In genomic region chr10:104201636-104202035, GRCh38 we compare ENCODE assay signal across 1 cellular context.
TF ChIP-seq lines count a peak whose summit lies in the region.

No MANE protein-coding gene starts in this region.

TF ChIP-seq in SK-N-SH treated with all-trans-retinoic acid at 6 μM for 48 hours, 23 proteins besides CTCF, POLR2A, EP300 and RAD21 (continued from another document):
- no peak for TF ChIP-seq PATZ1 (CRISPR knock-in tag; IDR thresholded peaks at IDR 0.05; ENCODE audit: borderline replicate concordance)
- TF ChIP-seq BACH2 (CRISPR knock-in tag; IDR thresholded peaks at IDR 0.05; ENCODE audit: borderline replicate concordance): no peak
- no peak for TF ChIP-seq ARNTL (CRISPR knock-in tag; IDR thresholded peaks at IDR 0.05; ENCODE audit: borderline replicate concordance, low read depth)
- no peak for TF ChIP-seq TSHZ2 (CRISPR knock-in tag; IDR thresholded peaks at IDR 0.05)
- TF ChIP-seq CREB5 (CRISPR knock-in tag; IDR thresholded peaks at IDR 0.05; ENCODE audit: low read depth): no peak
